ENCODE assay signal across 8 cellular contexts in genomic region chr1:145280638-145281036, GRCh38. TPM values are rescaled to one million over a fixed set of nuclear protein-coding genes. Genes with fewer than 3 reads are reported as not detected.
DNase-seq lines count a peak whose midpoint lies in the region; ATAC-seq, FAIRE-seq and TF ChIP-seq lines count a peak whose summit lies in the region.
"Not testable (repeated sequence)": the region's sequence is repeated elsewhere in the genome, so short reads cannot be mapped to it uniquely, and the experiment has no call there.

No MANE protein-coding gene starts in this region.

- H3K27me3 ChIP-seq in DOHH2 (ENCODE audit: control insufficient read depth, low read length); MM.1S (replicated peaks; ENCODE audit: insufficient read depth, low read length); Peyer's patch; endothelial cell of umbilical vein (ENCODE audit: control insufficient read depth in 2 of 2, insufficient read depth in 2 of 2, low read length in 2 of 2): not testable (repeated sequence)

- H3K4me3 ChIP-seq in DOHH2 (ENCODE audit: low read length) (0 out of 2 replicates have a peak overlapping the region, but pooled peaks have one; percentile 28), Peyer's patch (peak overlapping the region; percentile 27 to 55 (median 42)), endothelial cell of umbilical vein (replicated peaks in 1 of 3; ENCODE audit: insufficient read depth in 1 of 3, low read depth in 1 of 3, low read length in 3 of 3) (peak overlapping the region in 1 of 3 experiments; percentile 16)
- H3K4me3 ChIP-seq in MM.1S (ENCODE audit: low read length), result not testable (repeated sequence)

- H3F3A ChIP-seq in DOHH2 (ENCODE audit: control insufficient read depth, insufficient read depth); MM.1S (ENCODE audit: insufficient read depth, low read length): not testable (repeated sequence)

- H3K79me2 ChIP-seq in DOHH2 (ENCODE audit: control insufficient read depth, low read length); MM.1S (ENCODE audit: low read length); endothelial cell of umbilical vein (ENCODE audit: control insufficient read depth, insufficient read depth, low read length): not testable (repeated sequence)

- not testable (repeated sequence) for H3K9me3 ChIP-seq in DOHH2 (ENCODE audit: control insufficient read depth, insufficient read depth, low read length); MM.1S (replicated peaks; ENCODE audit: insufficient read depth, low read length); Peyer's patch; endothelial cell of umbilical vein (replicated peaks; ENCODE audit: control insufficient read depth, insufficient read depth, low read length)

- peak overlapping the region; percentile 98 to 100 (median 100) for H3K27ac Mint-ChIP-seq in nephron

- peak overlapping the region; percentile 40; the same call in 1 of the 2 replicates for H3K4me2 ChIP-seq in DOHH2 (ENCODE audit: low read length)
- not testable (repeated sequence) for H3K4me2 ChIP-seq in MM.1S (ENCODE audit: low read depth, low read length)
- peak overlapping the region; percentile 36 for H3K4me2 ChIP-seq in endothelial cell of umbilical vein (ENCODE audit: insufficient read depth, low read length)

- dilution Hi-C loops in endothelial cell of umbilical vein (cut with MboI; ENCODE audit: extremely low pct_ligation_motif_present, low sequenced_read_pairs), result not testable (repeated sequence)

- CTCF ChIA-PET in endothelial cell of umbilical vein (lab: Charles Lee), result not testable (repeated sequence)

- not testable (repeated sequence) for BruUV-seq in endothelial cell of umbilical vein (replicated peaks; lab: Mats Ljungman, UMichigan)

- H3K27me3 Mint-ChIP-seq in nephron (ENCODE audit: low read depth), result not testable (repeated sequence)

- not testable (repeated sequence) for H3K4me1 ChIP-seq in DOHH2 (ENCODE audit: control insufficient read depth, low read length); MM.1S (ENCODE audit: low read length); Peyer's patch; endothelial cell of umbilical vein (ENCODE audit: control insufficient read depth, extremely low read depth, insufficient read depth, low read length)

- not testable (repeated sequence) for H3K9me1 ChIP-seq in endothelial cell of umbilical vein (replicated peaks; ENCODE audit: control insufficient read depth, extremely low read depth, insufficient read depth, low read length)

- H3K27ac ChIP-seq in DOHH2 (ENCODE audit: low read depth, low read length) (0 out of 2 replicates have a peak overlapping the region, but pooled peaks have one; percentile 32), MM.1S (ENCODE audit: low read length) (peak overlapping the region; percentile 89; the same call in 1 of the 2 replicates), Peyer's patch (peak overlapping the region; percentile 77 to 91 (median 84))
- not testable (repeated sequence) for H3K27ac ChIP-seq in endothelial cell of umbilical vein (ENCODE audit: insufficient read depth, low read depth, low read length)

- intact Hi-C loops in endothelial cell of umbilical vein (cut with micrococcal nuclease), result not testable (repeated sequence)

- not testable (repeated sequence) for TF ChIP-seq CTCF in DOHH2 (IDR thresholded peaks at IDR 0.05; ENCODE audit: low read depth, low read length, poor library complexity, severe bottlenecking); MM.1S (IDR thresholded peaks at IDR 0.05; ENCODE audit: low read length); Peyer's patch (IDR thresholded peaks at IDR 0.05); endothelial cell of umbilical vein (IDR thresholded peaks at IDR 0.05; ENCODE audit: extremely low read depth in 1 of 2, insufficient read depth in 1 of 2, low read depth in 1 of 2, low read length in 2 of 2); nephron (IDR thresholded peaks at IDR 0.05; ENCODE audit: unreplicated experiment in 3 of 3)

- not testable (repeated sequence) for H3K9ac ChIP-seq in MM.1S (ENCODE audit: low read length)
- peak overlapping the region; percentile 3 for H3K9ac ChIP-seq in endothelial cell of umbilical vein (replicated peaks; ENCODE audit: extremely low read depth, insufficient read depth, low read length)

- not testable (repeated sequence) for H3K36me3 Mint-ChIP-seq in nephron (ENCODE audit: low read depth)

- peak overlapping the region; percentile 83 to 87 (median 85) for H3K4me3 Mint-ChIP-seq in nephron

- H2AFZ ChIP-seq in MM.1S (ENCODE audit: low read length); endothelial cell of umbilical vein (ENCODE audit: low read depth, low read length): not testable (repeated sequence)

- peak; percentile 48 for ATAC-seq in HG02588 (IDR thresholded peaks at IDR 0.05; ENCODE audit: unreplicated experiment)

- H3K9me2 ChIP-seq in DOHH2 (replicated peaks; ENCODE audit: control insufficient read depth, low read length); MM.1S (replicated peaks; ENCODE audit: insufficient read depth, low read length): not testable (repeated sequence)

- POLR2A ChIA-PET in endothelial cell of umbilical vein (lab: Charles Lee), result interaction anchor here (0.6 to 1.3 kb wide), 6 partner anchors 734 to 1804 kb away, joined by 3 to 7 read pairs (median 5); no protein-coding TSS in a partner anchor

- TF ChIP-seq POLR2A in Peyer's patch (IDR thresholded peaks at IDR 0.05); endothelial cell of umbilical vein (IDR thresholded peaks at IDR 0.05; ENCODE audit: low read depth, low read length): not testable (repeated sequence)

- not testable (repeated sequence) for DNase-seq in MM.1S; endothelial cell of umbilical vein (ENCODE audit: low read depth, low spot score)
- peak in 2 of 3 donors; percentile 54 to 84 for DNase-seq in Peyer's patch
- peak; percentile 29 for DNase-seq in activated T-cell treated with anti-CD3 and anti-CD28 coated beads for 4 hours
- DNase-seq in stimulated activated CD8-positive, alpha-beta memory T cell treated with anti-CD3 and anti-CD28 coated beads, Interleukin-7, amount 100 ng/mL, for 1 hour (ENCODE audit: low read depth in 2 of 2), result peak; percentile 22 to 27

- not testable (repeated sequence) for H3K4me1 Mint-ChIP-seq in nephron

- H3K9me3 Mint-ChIP-seq in nephron, result not testable (repeated sequence)

- H3K36me3 ChIP-seq in DOHH2 (ENCODE audit: control insufficient read depth, low read length); MM.1S (replicated peaks; ENCODE audit: insufficient read depth, low read length); Peyer's patch; endothelial cell of umbilical vein (ENCODE audit: control insufficient read depth in 2 of 2, extremely low read depth in 1 of 2, insufficient read depth in 2 of 2, low read length in 2 of 2): not testable (repeated sequence)

- H4K20me1 ChIP-seq in DOHH2 (ENCODE audit: control insufficient read depth, insufficient read depth, low read depth, low read length); MM.1S (ENCODE audit: insufficient read depth, low read length); endothelial cell of umbilical vein (replicated peaks; ENCODE audit: control insufficient read depth, extremely low read depth, insufficient read depth, low read length): not testable (repeated sequence)

- FAIRE-seq in endothelial cell of umbilical vein (lab: Jason Lieb, UNC), result not testable (repeated sequence)

RNA-seq across cellular contexts. Expression of gene PPIAL4D, which starts 38.7 kb away (rescaled TPM):
- total RNA-seq in Peyer's patch (not detected), endothelial cell of umbilical vein (not detected in 2 replicates)
- polyA plus RNA-seq in endothelial cell of umbilical vein, result not detected in 2 replicates
- not detected in 2 replicates for polyA plus RNA-seq in endothelial cell of umbilical vein (2011; cell fraction: cytosol; rRNA removed)
- not detected in 2 replicates for polyA plus RNA-seq in endothelial cell of umbilical vein (2011; cell fraction: nucleus; rRNA removed)
- not detected in 2 replicates for polyA plus RNA-seq in endothelial cell of umbilical vein (2012)
- polyA minus RNA-seq in endothelial cell of umbilical vein, result not detected in 2 replicates
- not detected for polyA minus RNA-seq in endothelial cell of umbilical vein (2011; cell fraction: cytosol; rRNA and poly(A)+ RNA removed)
- polyA minus RNA-seq in endothelial cell of umbilical vein (2011; cell fraction: nucleus; rRNA and poly(A)+ RNA removed), result not detected in 2 replicates
